Comparison of ENCODE assay signal across 7 cellular contexts in the genomic region with DNA sequence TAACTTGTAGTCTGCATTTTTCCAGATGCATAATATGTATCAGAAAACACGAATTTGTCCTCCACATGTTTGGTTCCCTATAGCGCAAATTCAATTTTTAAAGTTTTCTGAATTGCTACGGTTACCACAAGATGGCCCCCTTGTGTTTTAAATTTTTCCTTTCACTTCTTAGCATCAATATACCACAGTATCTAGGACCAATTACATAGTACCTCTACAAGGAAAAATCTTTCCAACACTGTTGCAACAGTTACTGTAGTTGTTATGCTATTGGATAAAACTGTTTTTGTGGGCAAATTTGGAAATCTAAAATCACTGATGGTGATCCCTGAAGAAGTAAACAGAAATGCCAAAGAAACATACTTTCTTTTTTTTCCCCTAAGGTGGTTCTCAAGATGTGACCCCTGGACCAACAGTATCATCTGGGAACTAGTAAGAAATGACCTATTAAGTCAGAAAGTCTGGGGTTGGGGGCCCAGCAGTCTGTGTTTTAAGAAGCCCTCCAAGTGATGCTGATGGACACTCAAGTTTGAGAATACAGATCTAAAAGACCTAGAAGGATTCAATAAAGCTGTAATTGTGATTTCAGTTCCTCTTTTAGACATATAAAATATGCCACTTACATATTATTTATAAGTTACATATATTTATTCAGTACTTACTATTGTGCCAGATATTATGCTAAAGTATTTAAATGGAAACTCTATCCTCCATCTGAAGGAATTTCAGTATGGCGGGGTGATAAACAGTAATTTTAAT. TPM values are rescaled to one million over a fixed set of nuclear protein-coding genes. Genes with fewer than 3 reads are reported as not detected.
DNase-seq lines count a peak whose midpoint lies in the region; ATAC-seq and TF ChIP-seq lines count a peak whose summit lies in the region.

No MANE protein-coding gene starts in this region.

- CTCF ChIA-PET in RWPE1 (lab: Yijun Ruan, JAX) = interaction anchor here (0.5 to 1.8 kb wide), 4 partner anchors 130 to 671 kb away, joined by 3 to 5 read pairs (median 4); no protein-coding TSS in a partner anchor

- POLR2A ChIA-PET in RWPE1 (lab: Yijun Ruan, JAX; ENCODE audit: low non-redundant PET) = no interaction called here

- ATAC-seq in HG02938 (IDR thresholded peaks at IDR 0.05; ENCODE audit: unreplicated experiment) = no peak

- no peak overlapping the region for H3K27ac ChIP-seq in RWPE1

- DNase-seq in EH (ENCODE audit: low read depth) (peak; percentile 55), HT1080 (ENCODE audit: low read depth) (peak; percentile 52), RWPE1 (ENCODE audit: low spot score) (peak; percentile 23), fibroblast of the conjunctiva (ENCODE audit: low read depth) (peak; percentile 34), stromal cell of bone marrow (ENCODE audit: low read depth) (peak; percentile 27)
- no peak for DNase-seq in activated CD4-positive, CD25-positive, alpha-beta regulatory T cell treated with anti-CD3 and anti-CD28 coated beads, Interleukin-2, amount 50 U/mL, for 72 hours

- TF ChIP-seq CTCF in RWPE1 (conservative IDR thresholded peaks at IDR 0.05; ENCODE audit: low read depth) = peak; percentile 69

RNA-seq across cellular contexts. Expression of a gene that starts 3.1 kb away (rescaled TPM):
- total RNA-seq in HT1080 (2014; rRNA removed; shearing (Covaris generic)) = 11.7 and 13.0 TPM in 2 replicates
- 3.1 and 5.2 TPM in 2 replicates for polyA plus RNA-seq in HT1080 (2015; cell fraction: cytosol; rRNA removed)
- 36.5 and 37.1 TPM in 2 replicates for polyA plus RNA-seq in HT1080 (2015; cell fraction: nucleus; rRNA removed)

RNA-seq across cellular contexts. Expression of a gene that starts 3.3 kb away (rescaled TPM):
- total RNA-seq in HT1080 (2014; rRNA removed; shearing (Covaris generic)) = 31.7 and 37.9 TPM in 2 replicates
- 31.5 and 41.2 TPM in 2 replicates for polyA plus RNA-seq in HT1080 (2015; cell fraction: cytosol; rRNA removed)
- 50.2 and 51.1 TPM in 2 replicates for polyA plus RNA-seq in HT1080 (2015; cell fraction: nucleus; rRNA removed)
